ENCODE assay signal across 13 cellular contexts in the genomic region with DNA sequence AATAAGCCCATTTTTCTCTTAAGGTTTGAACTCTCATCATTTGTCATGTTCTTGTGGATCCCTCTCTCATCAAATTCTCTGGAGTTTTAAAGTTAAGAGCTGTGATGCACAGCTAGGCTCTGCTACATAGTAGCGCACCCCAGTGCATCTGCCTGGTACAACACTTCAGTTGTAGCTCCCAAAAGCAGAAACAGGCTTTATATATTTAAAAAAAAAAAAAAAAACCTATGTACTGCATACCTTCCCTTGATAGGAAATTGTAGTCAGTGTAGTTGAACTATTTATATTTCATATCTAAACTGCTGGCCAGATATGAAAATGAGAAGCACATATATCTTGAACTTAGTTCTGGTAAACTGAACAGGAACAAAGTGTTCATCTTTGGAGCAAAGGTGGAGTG.
DNase-seq lines count a peak whose midpoint lies in the region; ATAC-seq and TF ChIP-seq lines count a peak whose summit lies in the region.
"Had no signal": no experiment of that assay in that cellular context is flagged by ENCODE, and none has a peak within 500 bp of the region (broad histone marks: within the 10 kb centered on the region; RNA-seq: fewer than 3 reads in every experiment).

No MANE protein-coding gene starts in this region.

- TF ChIP-seq CTCF in GM20000 (IDR thresholded peaks at IDR 0.05; ENCODE audit: extremely low read depth, missing control alignments): peak; percentile 4

- DNase-seq in COLO668 (lab: John Stamatoyannopoulos, UW; ENCODE audit: unreplicated experiment): peak; percentile 3
- no peak for DNase-seq in GM20000 (ENCODE audit: low spot score)
- peak; percentile 15 for DNase-seq in SK-N-DZ (ENCODE audit: low spot score)
- DNase-seq in iPS-NIHi11 (ENCODE audit: low spot score): peak; percentile 10
- no peak for DNase-seq in putamen (ENCODE audit: low spot score)
- DNase-seq in stimulated activated naive CD4-positive, alpha-beta T cell (lab: John Stamatoyannopoulos, UW): no peak
- DNase-seq: activated B cell treated with CpG ODN at 0.5 μM for 24 hours; CD4-positive, alpha-beta memory T cell; NCI-H2029; RPMI8226 had no signal

- ATAC-seq in GM18870 (IDR thresholded peaks at IDR 0.05; ENCODE audit: unreplicated experiment) (no peak), GM21515 (IDR thresholded peaks at IDR 0.05; ENCODE audit: unreplicated experiment) (no peak)
- ATAC-seq: body of pancreas had no signal

Comparison
In these comparisons a context has a peak if more than half of its experiments do, and no peak if none do; other contexts are left out.
1. DNase-seq: peak in COLO668 (single experiment), SK-N-DZ (single experiment) and iPS-NIHi11 (single experiment); none in GM20000 (single experiment), putamen (single experiment) and stimulated activated naive CD4-positive, alpha-beta T cell (0 of 6).